In the genomic region with DNA sequence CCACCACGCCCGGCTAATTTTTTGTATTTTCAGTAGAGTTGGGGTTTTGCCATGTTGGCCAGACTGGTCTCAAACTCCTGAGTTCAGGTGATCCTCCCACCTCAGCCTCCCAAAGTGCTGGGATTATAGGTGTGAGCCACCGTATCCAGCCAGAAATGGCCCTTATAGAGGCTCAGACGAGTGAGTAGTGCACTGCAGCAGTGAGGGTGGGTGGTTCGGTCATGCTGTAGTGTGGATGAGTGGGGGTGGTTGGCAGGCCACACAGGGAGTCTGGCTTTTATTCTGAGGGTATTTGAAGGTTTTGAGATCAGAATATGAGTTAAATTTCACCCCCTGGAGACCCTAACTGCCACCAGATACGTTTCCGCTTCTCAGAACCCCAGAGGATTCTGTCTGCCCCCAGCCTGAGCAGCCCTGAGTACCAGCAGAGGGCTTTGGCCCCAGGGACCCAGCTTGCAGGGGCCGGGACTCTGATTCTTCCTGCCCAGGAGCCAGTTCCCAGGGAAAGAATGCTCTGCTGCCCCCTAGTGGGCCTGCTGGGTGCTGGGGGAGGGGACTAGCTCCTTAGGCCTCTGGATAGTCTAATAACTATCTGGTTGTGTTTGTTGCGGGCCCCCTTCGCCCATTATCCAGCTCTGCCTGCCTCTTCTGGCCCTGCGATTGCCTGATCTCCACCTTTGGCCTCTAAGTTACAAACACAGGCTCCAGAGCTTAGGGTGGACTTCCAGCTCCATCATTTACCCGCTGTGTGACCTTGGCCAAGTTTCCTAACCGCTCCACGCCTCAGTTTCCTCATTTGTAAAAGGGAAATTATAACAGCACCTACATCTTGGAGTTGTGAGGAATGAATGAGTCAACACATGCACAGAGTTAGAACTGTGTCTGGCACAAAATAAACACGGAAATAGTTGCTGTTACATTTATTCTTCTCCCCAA, we compare ENCODE assay signal across 8 cellular contexts. TPM values are rescaled to one million over a fixed set of nuclear protein-coding genes. Genes with fewer than 3 reads are reported as not detected.
DNase-seq lines count a peak whose midpoint lies in the region; ATAC-seq and TF ChIP-seq lines count a peak whose summit lies in the region.

No MANE protein-coding gene starts in this region.

- no peaks in the 10 kb centered on the region for H3K9me3 ChIP-seq in DOHH2 (ENCODE audit: control insufficient read depth, insufficient read depth, low read length)

- H3K9me2 ChIP-seq in DOHH2 (replicated peaks; ENCODE audit: control insufficient read depth, low read length): no peaks in the 10 kb centered on the region

- DNase-seq in NCI-H526 (lab: John Stamatoyannopoulos, UW) (peak; percentile 80 to 93), cerebellar nuclear complex (lab: John Stamatoyannopoulos, UW) (peak; percentile 49 to 68), left lobe of liver (ENCODE audit: low spot score) (peak; percentile 91)
- peak; percentile 87 to 96 for DNase-seq in activated CD4-positive, alpha-beta T cell treated with anti-CD3 and anti-CD28 coated beads for 4 hours
- peak; percentile 94 to 96 for DNase-seq in stimulated activated CD4-positive, alpha-beta T cell treated with anti-CD3 and anti-CD28 coated beads, Interleukin-2, amount 100 ng/mL, for 24 hours

- peak overlapping the region; percentile 87 for H3K4me2 ChIP-seq in DOHH2 (ENCODE audit: low read length)

- ATAC-seq in HG03108 (IDR thresholded peaks at IDR 0.05; ENCODE audit: unreplicated experiment) (peak; percentile 40), left lobe of liver (peak; percentile 75), GM18858 (IDR thresholded peaks at IDR 0.05; ENCODE audit: unreplicated experiment) (no peak)

- H3K4me3 ChIP-seq in DOHH2 (ENCODE audit: low read length): peak overlapping the region; percentile 92

- peak overlapping the region; percentile 72 for H3K27ac ChIP-seq in DOHH2 (ENCODE audit: low read depth, low read length)

- peaks cover 12% of the 10 kb centered on the region for H3F3A ChIP-seq in DOHH2 (ENCODE audit: control insufficient read depth, insufficient read depth)

- peak; percentile 94 for TF ChIP-seq CTCF in DOHH2 (IDR thresholded peaks at IDR 0.05; ENCODE audit: low read depth, low read length, poor library complexity, severe bottlenecking)

- H3K36me3 ChIP-seq in DOHH2 (ENCODE audit: control insufficient read depth, low read length): peaks cover 37% of the 10 kb centered on the region

- peaks cover 27% of the 10 kb centered on the region for H3K79me2 ChIP-seq in DOHH2 (ENCODE audit: control insufficient read depth, low read length)

- no peaks in the 10 kb centered on the region for H4K20me1 ChIP-seq in DOHH2 (ENCODE audit: control insufficient read depth, insufficient read depth, low read depth, low read length)

- no peaks in the 10 kb centered on the region for H3K27me3 ChIP-seq in DOHH2 (ENCODE audit: control insufficient read depth, low read length)

- H3K4me1 ChIP-seq in DOHH2 (ENCODE audit: control insufficient read depth, low read length): peaks cover 27% of the 10 kb centered on the region

RNA-seq across cellular contexts. Expression of a gene that starts 2.0 kb away (rescaled TPM):
- total RNA-seq in left lobe of liver: 13.5 TPM

RNA-seq across cellular contexts. Expression of a gene that starts 14.2 kb away (rescaled TPM):
- total RNA-seq in left lobe of liver: 5.4 TPM

RNA-seq across cellular contexts. Expression of a gene that starts 20.4 kb away (rescaled TPM):
- total RNA-seq in left lobe of liver: 11.1 TPM

RNA-seq across cellular contexts. Expression of a gene that starts 27.0 kb away (rescaled TPM):
- 1.4 TPM for total RNA-seq in left lobe of liver

RNA-seq across cellular contexts. Expression of a gene that starts 34.8 kb away (rescaled TPM):
- total RNA-seq in left lobe of liver: not detected
